In the genomic region with DNA sequence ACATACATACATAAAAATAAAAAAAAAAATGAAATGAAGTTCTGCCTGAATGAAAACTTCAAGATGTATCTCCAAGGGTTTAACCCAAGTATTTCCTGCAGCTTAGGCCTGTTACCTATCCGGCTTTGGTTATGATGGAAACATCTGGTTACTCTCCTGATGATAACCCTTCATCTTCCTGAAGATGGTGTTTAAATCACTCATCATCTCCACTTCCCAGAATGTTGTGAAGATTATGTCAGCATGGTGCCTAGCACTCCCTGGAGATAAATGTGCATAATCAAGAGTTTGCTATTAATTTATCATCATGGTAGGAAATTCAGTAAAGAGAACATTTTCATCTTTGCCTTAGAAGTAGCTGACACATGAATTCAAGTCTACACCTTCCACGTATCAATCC, we compare ENCODE assay signal across 22 cellular contexts. TPM values are rescaled to one million over a fixed set of nuclear protein-coding genes. Genes with fewer than 3 reads are reported as not detected.
DNase-seq lines count a peak whose midpoint lies in the region; ATAC-seq and TF ChIP-seq lines count a peak whose summit lies in the region.
"Had no signal": no experiment of that assay in that cellular context is flagged by ENCODE, and none has a peak within 500 bp of the region (broad histone marks: within the 10 kb centered on the region; RNA-seq: fewer than 3 reads in every experiment).

No MANE protein-coding gene starts in this region.

- H3K27ac ChIP-seq in HL-60 (replicated peaks): peak overlapping the region; percentile 20; the same call in 1 of the 2 replicates
- H3K27ac ChIP-seq in PC-3 (ENCODE audit: low read length): peak overlapping the region; percentile 56
- peak overlapping the region in 43 of 59 donors; percentile 0 to 97 (median 86) for H3K27ac ChIP-seq in dorsolateral prefrontal cortex
- H3K27ac ChIP-seq in substantia nigra (ENCODE audit: low read depth, low read length, poor library complexity, severe bottlenecking): peak overlapping the region; percentile 37
- no peak overlapping the region for H3K27ac ChIP-seq in MM.1S (ENCODE audit: low read length)
- H3K27ac ChIP-seq: SJCRH30 had no signal

- no peak overlapping the region for H2AFZ ChIP-seq in PC-3 (ENCODE audit: low read length)
- no peak overlapping the region for H2AFZ ChIP-seq in MM.1S (ENCODE audit: low read length)

- H3K9me3 ChIP-seq in PC-3 (ENCODE audit: low read length): no peaks in the 10 kb centered on the region
- no peaks in the 10 kb centered on the region for H3K9me3 ChIP-seq in MM.1S (replicated peaks; ENCODE audit: insufficient read depth, low read length)
- H3K9me3 ChIP-seq: BLaER1 treated with 17β-estradiol and CSF1 and Interleukin-3, amounts not matched to agents 10 nM and 100 nM; MG63; SJCRH30 had no signal

- H3F3A ChIP-seq in PC-3 (ENCODE audit: low read length, unreplicated experiment): no peaks in the 10 kb centered on the region
- H3F3A ChIP-seq in MM.1S (ENCODE audit: insufficient read depth, low read length): no peaks in the 10 kb centered on the region

- intact Hi-C loops in PC-3 (cut with micrococcal nuclease) (no loop called here), dorsolateral prefrontal cortex (cut with DNase I) (loop anchor here in 1 of 2 donors (5.0 kb wide), 1 partner anchor 45 kb away; no protein-coding TSS in a partner anchor)

- no TSS peak for BruUV-seq in PC-3 (replicated peaks; lab: Mats Ljungman, UMichigan)

- H4K20me1 ChIP-seq in PC-3 (ENCODE audit: low read length) (no peaks in the 10 kb centered on the region), MM.1S (ENCODE audit: insufficient read depth, low read length) (no peaks in the 10 kb centered on the region)

- CTCF ChIA-PET in PC-3 (lab: Charles Lee): no interaction called here

- H3K9ac ChIP-seq in PC-3 (ENCODE audit: low read length) (no peak overlapping the region; the same call in 1 of the 2 replicates), MM.1S (ENCODE audit: low read length) (no peak overlapping the region)

- DNase-seq in HL-60 (ENCODE audit: low read depth in 1 of 2, low spot score in 1 of 2) (no peak), PC-3 (no peak), dorsolateral prefrontal cortex (no peak), substantia nigra (lab: John Stamatoyannopoulos, UW) (no peak), MM.1S (no peak)
- DNase-seq in stimulated activated naive CD4-positive, alpha-beta T cell treated with Interleukin-2 at 50 U/mL for 16 hours (lab: John Stamatoyannopoulos, UW): no peak
- DNase-seq: CD8-positive, alpha-beta T cell; DMS153; GOT3; HCEC 1CT; Kasumi-1; MG63; NCI-H1092; NCI-H1436; NCI-H187 treated with DMSO at 0.1 percent for 48 hours; NCI-H2107; NCI-H510A; NCI-H748 treated with DMSO at 0.1 percent for 48 hours; SJCRH30 had no signal

- H3K4me2 ChIP-seq in PC-3 (ENCODE audit: low read length): no peak overlapping the region
- H3K4me2 ChIP-seq in MM.1S (ENCODE audit: low read depth, low read length): no peak overlapping the region

- no peaks in the 10 kb centered on the region for H3K79me2 ChIP-seq in PC-3 (ENCODE audit: low read length)
- no peaks in the 10 kb centered on the region for H3K79me2 ChIP-seq in MM.1S (ENCODE audit: low read length)

- TF ChIP-seq CTCF in HL-60 (IDR thresholded peaks at IDR 0.05; ENCODE audit: insufficient read depth, low read length) (no peak), PC-3 (conservative IDR thresholded peaks at IDR 0.05; ENCODE audit: low read depth, low read length) (no peak), dorsolateral prefrontal cortex (IDR thresholded peaks at IDR 0.05 in 54 of 56, conservative IDR thresholded peaks at IDR 0.05 in 2 of 56; ENCODE audit: low read depth in 1 of 56, partially characterized antibody in 56 of 56) (no peak), MM.1S (IDR thresholded peaks at IDR 0.05; ENCODE audit: low read length) (no peak)

- peaks cover 37% of the 10 kb centered on the region for H3K4me1 ChIP-seq in PC-3 (ENCODE audit: insufficient read depth, low read length)
- H3K4me1 ChIP-seq in MM.1S (ENCODE audit: low read length): no peaks in the 10 kb centered on the region
- H3K4me1 ChIP-seq: SJCRH30 had no signal

- ATAC-seq in PC-3 (no peak), GM19467 (IDR thresholded peaks at IDR 0.05; ENCODE audit: unreplicated experiment) (no peak)
- ATAC-seq: CD8-positive, alpha-beta T cell; Panc1 had no signal

- H3K4me3 ChIP-seq in HL-60 (replicated peaks; ENCODE audit: insufficient read depth, low read length): no peak overlapping the region
- H3K4me3 ChIP-seq in PC-3 (ENCODE audit: low read length): no peak overlapping the region
- H3K4me3 ChIP-seq in dorsolateral prefrontal cortex: no peak overlapping the region
- no peak overlapping the region for H3K4me3 ChIP-seq in MM.1S (ENCODE audit: low read length)
- H3K4me3 ChIP-seq: BLaER1 treated with 17β-estradiol and CSF1 and Interleukin-3, amounts not matched to agents 10 nM and 100 nM; MG63; SJCRH30 had no signal

- no peaks in the 10 kb centered on the region for H3K9me2 ChIP-seq in PC-3 (replicated peaks; ENCODE audit: low read length)
- H3K9me2 ChIP-seq in MM.1S (replicated peaks; ENCODE audit: insufficient read depth, low read length): no peaks in the 10 kb centered on the region

- POLR2A ChIA-PET in PC-3 (lab: Charles Lee; ENCODE audit: unreplicated experiment): no interaction called here

- H3K36me3 ChIP-seq in PC-3 (ENCODE audit: low read depth, low read length) (no peaks in the 10 kb centered on the region), MM.1S (replicated peaks; ENCODE audit: insufficient read depth, low read length) (no peaks in the 10 kb centered on the region)
- H3K36me3 ChIP-seq: MG63, SJCRH30 had no signal

- H3K27me3 ChIP-seq in HL-60 (ENCODE audit: insufficient read depth, poor library complexity, severe bottlenecking) (no peaks in the 10 kb centered on the region), PC-3 (ENCODE audit: low read length) (no peaks in the 10 kb centered on the region), dorsolateral prefrontal cortex (no peaks in the 10 kb centered on the region), MM.1S (replicated peaks; ENCODE audit: insufficient read depth, low read length) (no peaks in the 10 kb centered on the region)
- H3K27me3 ChIP-seq: BLaER1 treated with 17β-estradiol and CSF1 and Interleukin-3, amounts not matched to agents 10 nM and 100 nM; MG63; SJCRH30 had no signal

RNA-seq across cellular contexts. Expression of a gene that starts 52.9 kb away (rescaled TPM):
- total RNA-seq in PC-3 (2014; rRNA removed): 7.2 and 12.7 TPM in 2 replicates
- 10 to 100 TPM; 23.0 to 50.7 (median 32.2) TPM for total RNA-seq in dorsolateral prefrontal cortex
